17 cellular contexts compared by ENCODE assay signal in genomic region chr21:26888931-26889330, GRCh38. TPM values are rescaled to one million over a fixed set of nuclear protein-coding genes. Genes with fewer than 3 reads are reported as not detected.
A peak's percentile ranks its signal among the peaks of the same experiment; 100 is the strongest.
DNase-seq lines count a peak whose midpoint lies in the region; ATAC-seq and TF ChIP-seq lines count a peak whose summit lies in the region.
"Had no signal": no experiment of that assay in that cellular context is flagged by ENCODE, and none has a peak within 500 bp of the region (broad histone marks: within the 10 kb centered on the region; RNA-seq: fewer than 3 reads in every experiment).

No MANE protein-coding gene starts in this region.

- H3K4me1 ChIP-seq in SJCRH30 (peaks cover 21% of the 10 kb centered on the region), mesendoderm (ENCODE audit: control insufficient read depth, low read depth, low read length) (no peaks in the 10 kb centered on the region), thyroid gland (peaks cover 41 to 45% of the 10 kb centered on the region in 2 donors)

- intact Hi-C loops in thyroid gland (cut with DNase I), result loop anchor here (10.0 kb wide), 1 partner anchor 76 kb away; the partner anchor contains the start of gene ADAMTS5

- H3K4me3 Mint-ChIP-seq in activated CD8-positive, alpha-beta T cell treated with anti-CD3 and anti-CD28 coated beads, Interleukin-2, amount 10 ng/mL, durations not matched to agents 7 days and 5 days, result no peak overlapping the region
- H3K4me3 Mint-ChIP-seq: CD4-positive, alpha-beta T cell; HFFc6 had no signal

- CTCF ChIA-PET in activated CD8-positive, alpha-beta T cell treated with anti-CD3 and anti-CD28 coated beads, Interleukin-2, amount 10 ng/mL, durations not matched to agents 7 days and 5 days (lab: Charles Lee), result no interaction called here

- H4K8ac ChIP-seq in mesendoderm (ENCODE audit: low read depth, low read length), result peak overlapping the region; percentile 56

- TF ChIP-seq CTCF in thyroid gland (IDR thresholded peaks at IDR 0.05), result no peak

- DNase-seq in SJCRH30, result peak in 1 of 2 experiments; percentile 28
- no peak for DNase-seq in mesendoderm
- DNase-seq in thyroid gland, result peak; percentile 63
- DNase-seq in DMS153 treated with DMSO at 0.1 percent for 48 hours (lab: John Stamatoyannopoulos, UW; ENCODE audit: unreplicated experiment), result no peak
- no peak for DNase-seq in activated CD8-positive, alpha-beta T cell treated with anti-CD3 and anti-CD28 coated beads, Interleukin-2, amount 10 ng/mL, durations not matched to agents 7 days and 5 days
- DNase-seq: AML-193; Caco-2; CD4-positive, alpha-beta T cell; DMS153; DMS79 treated with DMSO at 0.1 percent for 48 hours; GF-D8; HFFc6 had no signal

- H3K4me3 ChIP-seq in SJCRH30 (peak overlapping the region; percentile 3; the same call in 1 of the 2 replicates), mesendoderm (ENCODE audit: low read length) (no peak overlapping the region), thyroid gland (replicated peaks in 1 of 3) (no peak overlapping the region)

- no peak overlapping the region for H3K18ac ChIP-seq in mesendoderm (ENCODE audit: low read length)

- H3K27ac ChIP-seq in SJCRH30 (peak overlapping the region; percentile 29), mesendoderm (ENCODE audit: low read depth, low read length) (no peak overlapping the region), thyroid gland (peak overlapping the region; percentile 2 to 43 (median 24))
- H3K27ac ChIP-seq: C4-2B, HL-60 had no signal

- no peak overlapping the region for H3K4ac ChIP-seq in mesendoderm (ENCODE audit: low read depth, low read length)

- H3K9me3 Mint-ChIP-seq in activated CD8-positive, alpha-beta T cell treated with anti-CD3 and anti-CD28 coated beads, Interleukin-2, amount 10 ng/mL, durations not matched to agents 7 days and 5 days (ENCODE audit: insufficient read depth), result no peaks in the 10 kb centered on the region
- H3K9me3 Mint-ChIP-seq: CD4-positive, alpha-beta T cell; HFFc6 had no signal

- WGBS in mesendoderm (ENCODE audit: extremely low coverage, insufficient coverage, low lambda C conversion rate), result 100% methylated on average over 1 of the region's 5 CpGs
- 23 to 38% methylated on average over 5 of the region's 5 CpGs for WGBS in thyroid gland, 2 donors

- no peak for TF ChIP-seq POLR2A in thyroid gland (IDR thresholded peaks at IDR 0.05)

- no peak overlapping the region for H3K27ac Mint-ChIP-seq in activated CD8-positive, alpha-beta T cell treated with anti-CD3 and anti-CD28 coated beads, Interleukin-2, amount 10 ng/mL, durations not matched to agents 7 days and 5 days
- H3K27ac Mint-ChIP-seq: CD4-positive, alpha-beta T cell; HFFc6 had no signal

- H3K9ac ChIP-seq in mesendoderm (ENCODE audit: low read length), result no peak overlapping the region

- H2BK5ac ChIP-seq in mesendoderm (ENCODE audit: low read length), result no peak overlapping the region

- H4K5ac ChIP-seq in mesendoderm (ENCODE audit: low read length), result no peak overlapping the region

- H2BK15ac ChIP-seq in mesendoderm (replicated peaks; ENCODE audit: low read depth), result no peak overlapping the region

- POLR2A ChIA-PET in activated CD8-positive, alpha-beta T cell treated with anti-CD3 and anti-CD28 coated beads, Interleukin-2, amount 10 ng/mL, durations not matched to agents 7 days and 5 days (lab: Charles Lee), result no interaction called here

- no peak overlapping the region for H3K56ac ChIP-seq in mesendoderm (ENCODE audit: low read length)

- H3K36me3 ChIP-seq in SJCRH30 (no peaks in the 10 kb centered on the region), mesendoderm (ENCODE audit: control insufficient read depth, insufficient read depth, low read length) (no peaks in the 10 kb centered on the region), thyroid gland (no peaks in the 10 kb centered on the region)

- H2BK120ac ChIP-seq in mesendoderm (ENCODE audit: low read depth, low read length), result no peak overlapping the region

- no peak overlapping the region for H3K23ac ChIP-seq in mesendoderm (ENCODE audit: low read length)

- H2AK5ac ChIP-seq in mesendoderm (ENCODE audit: low read length), result no peak overlapping the region

- H3K79me2 ChIP-seq in mesendoderm (ENCODE audit: control insufficient read depth, insufficient read depth, low read length), result no peaks in the 10 kb centered on the region

- no peaks in the 10 kb centered on the region for H3K36me3 Mint-ChIP-seq in activated CD8-positive, alpha-beta T cell treated with anti-CD3 and anti-CD28 coated beads, Interleukin-2, amount 10 ng/mL, durations not matched to agents 7 days and 5 days (ENCODE audit: low read depth)

- H3K27me3 ChIP-seq in SJCRH30 (no peaks in the 10 kb centered on the region), mesendoderm (ENCODE audit: insufficient read depth, low read length, poor library complexity) (no peaks in the 10 kb centered on the region), thyroid gland (no peaks in the 10 kb centered on the region)

- no peaks in the 10 kb centered on the region for H3K79me1 ChIP-seq in mesendoderm (ENCODE audit: low read length)

- 0 out of 2 replicates have a peak, but pooled peaks cover 7% of the 10 kb centered on the region for H3K9me3 ChIP-seq in SJCRH30 (replicated peaks)
- H3K9me3 ChIP-seq in thyroid gland, result no peaks in the 10 kb centered on the region
- H3K9me3 ChIP-seq: Caco-2 had no signal

- H3K27me3 Mint-ChIP-seq in activated CD8-positive, alpha-beta T cell treated with anti-CD3 and anti-CD28 coated beads, Interleukin-2, amount 10 ng/mL, durations not matched to agents 7 days and 5 days (ENCODE audit: low read depth), result no peaks in the 10 kb centered on the region

- H3K4me1 Mint-ChIP-seq in activated CD8-positive, alpha-beta T cell treated with anti-CD3 and anti-CD28 coated beads, Interleukin-2, amount 10 ng/mL, durations not matched to agents 7 days and 5 days (ENCODE audit: low read depth), result no peaks in the 10 kb centered on the region

- no peak overlapping the region for H3K4me2 ChIP-seq in mesendoderm (ENCODE audit: low read length)

- ATAC-seq in activated CD8-positive, alpha-beta T cell treated with anti-CD3 and anti-CD28 coated beads, Interleukin-2, amount 10 ng/mL, durations not matched to agents 7 days and 5 days, result no peak
- no peak for ATAC-seq in GM18873 (IDR thresholded peaks at IDR 0.05; ENCODE audit: low FRiP score, unreplicated experiment)
- ATAC-seq: HCT116 had no signal

RNA-seq across cellular contexts. Expression of gene ADAMTS1, which starts 43.7 kb away (rescaled TPM):
- 188 and 220 TPM in 2 replicates for total RNA-seq in SJCRH30 (2014; rRNA removed; shearing (Covaris generic))
- 36.2 TPM for polyA plus RNA-seq in mesendoderm (2013, experiment 1 of 2)
- 42.5 TPM for polyA plus RNA-seq in mesendoderm (2013, experiment 2 of 2)
- total RNA-seq in thyroid gland, result 10 to 100 TPM; 43.4 to 86.5 (median 56.3) TPM
- total RNA-seq in activated CD8-positive, alpha-beta T cell treated with anti-CD3 and anti-CD28 coated beads, Interleukin-2, amount 10 ng/mL, durations not matched to agents 7 days and 5 days, result 1 to 10 TPM in 1 of 2 experiments, under 1 TPM in 1; 0.99 to 1.4 TPM
- total RNA-seq: Caco-2, HT1080 had no signal

Comparison
In these comparisons a context has a peak if more than half of its experiments do, and no peak if none do; other contexts are left out.
1. DNase-seq: peak in thyroid gland (2 of 2); none in mesendoderm (single experiment), DMS153 treated with DMSO at 0.1 percent for 48 hours (single experiment) and activated CD8-positive, alpha-beta T cell treated with anti-CD3 and anti-CD28 coated beads, Interleukin-2, amount 10 ng/mL, durations not matched to agents 7 days and 5 days (single experiment).
2. RNA of gene ADAMTS1, which starts 43.7 kb away (total RNA-seq): 188 to 220 TPM in SJCRH30 and 43.4 to 86.5 TPM in thyroid gland; 0.99 to 1.4 TPM in activated CD8-positive, alpha-beta T cell treated with anti-CD3 and anti-CD28 coated beads, Interleukin-2, amount 10 ng/mL, durations not matched to agents 7 days and 5 days; every median in the first group is over 10 times any median in the second.